In genomic region chr10:8356283-8356682, GRCh38 we compare ENCODE assay signal across 32 cellular contexts.
"Had no signal": no experiment of that assay in that cellular context is flagged by ENCODE, and none has a peak within 500 bp of the region (broad histone marks: within the 10 kb centered on the region; RNA-seq: fewer than 3 reads in every experiment).

No MANE protein-coding gene starts in this region.

- ATAC-seq: activated CD4-positive, CD25-positive, alpha-beta regulatory T cell treated with anti-CD3 and anti-CD28 coated beads, Interleukin-2, amount 50 U/mL, for 24 hours; activated CD8-positive, alpha-beta T cell treated with anti-CD3 and anti-CD28 coated beads for 36 hours; activated naive CD8-positive, alpha-beta T cell treated with anti-CD3 and anti-CD28 coated beads, Interleukin-2, amount 50 U/mL, for 24 hours; activated T-cell treated with anti-CD3 and anti-CD28 coated beads, Interleukin-2, amount 50 U/mL, for 4 hours; activated T-helper 17 cell treated with anti-CD3 and anti-CD28 coated beads, Interleukin-2, amount 50 U/mL, for 72 hours; effector memory CD8-positive, alpha-beta T cell; foreskin keratinocyte; gastrocnemius medialis; heart left ventricle had no signal

- H3K4me1 ChIP-seq: adrenal gland, breast epithelium, esophagus muscularis mucosa, foreskin keratinocyte, gastrocnemius medialis, heart left ventricle had no signal

- H3K4me3 ChIP-seq: adrenal gland, breast epithelium, esophagus muscularis mucosa, gastrocnemius medialis, heart left ventricle had no signal

- H3K9me3 ChIP-seq: adrenal gland, breast epithelium, esophagus muscularis mucosa, gastrocnemius medialis, heart left ventricle had no signal

- H3K4me1 Mint-ChIP-seq: activated B cell treated with CpG ODN at 0.5 μM for 24 hours; activated naive CD4-positive, alpha-beta T cell treated with anti-CD3 and anti-CD28 coated beads, Interleukin-2, amount 50 U/mL, for 24 hours; activated naive CD8-positive, alpha-beta T cell treated with anti-CD3 and anti-CD28 coated beads for 36 hours; brain had no signal

- H3K27me3 ChIP-seq: adrenal gland, breast epithelium, foreskin keratinocyte, gastrocnemius medialis had no signal

- DNase-seq: activated B cell treated with CpG ODN at 0.5 μM for 24 hours; activated CD4-positive, alpha-beta T cell treated with anti-CD3 and anti-CD28 coated beads for 48 hours; activated CD4-positive, alpha-beta T cell treated with anti-CD3 and anti-CD28 coated beads, Interleukin-2, amount 50 U/mL, for 1 hour; activated CD4-positive, alpha-beta T cell treated with anti-CD3 and anti-CD28 coated beads, Interleukin-2, amount 50 U/mL, for 48 hours; activated CD8-positive, alpha-beta memory T cell treated with anti-CD3 and anti-CD28 coated beads for 24 hours; activated CD8-positive, alpha-beta T cell treated with anti-CD3 and anti-CD28 coated beads for 36 hours; activated effector memory CD4-positive, alpha-beta T cell treated with anti-CD3 and anti-CD28 coated beads, Interleukin-2, amount 50 U/mL, for 16 hours; activated naive CD4-positive, alpha-beta T cell treated with anti-CD3 and anti-CD28 coated beads for 36 hours; activated naive CD8-positive, alpha-beta T cell treated with anti-CD3 and anti-CD28 coated beads for 36 hours; activated naive CD8-positive, alpha-beta T cell treated with anti-CD3 and anti-CD28 coated beads, Interleukin-2, amount 50 U/mL, for 24 hours; activated T-cell treated with anti-CD3 and anti-CD28 coated beads, Interleukin-2, amount 50 U/mL, for 4 hours; adrenal gland; amygdala; aorta; caudate nucleus; cortex of kidney; dermis blood vessel endothelial cell; effector CD4-positive, alpha-beta T cell; effector memory CD8-positive, alpha-beta T cell; erythroblast; foreskin keratinocyte; gastrocnemius medialis; glutamatergic neuron; heart left ventricle; T1000; WERI-Rb-1 had no signal

- H3K4me3 Mint-ChIP-seq: activated B cell treated with CpG ODN at 0.5 μM for 24 hours; activated CD8-positive, alpha-beta T cell treated with anti-CD3 and anti-CD28 coated beads for 36 hours; activated naive CD4-positive, alpha-beta T cell treated with anti-CD3 and anti-CD28 coated beads for 36 hours; activated naive CD4-positive, alpha-beta T cell treated with anti-CD3 and anti-CD28 coated beads, Interleukin-2, amount 50 U/mL, for 24 hours; activated naive CD8-positive, alpha-beta T cell treated with anti-CD3 and anti-CD28 coated beads for 36 hours; activated naive CD8-positive, alpha-beta T cell treated with anti-CD3 and anti-CD28 coated beads, Interleukin-2, amount 50 U/mL, for 24 hours; activated T-cell treated with anti-CD3 and anti-CD28 coated beads, Interleukin-2, amount 50 U/mL, for 4 hours; activated T-helper 17 cell treated with anti-CD3 and anti-CD28 coated beads, Interleukin-2, amount 50 U/mL, for 72 hours; brain; effector memory CD8-positive, alpha-beta T cell had no signal

- H3K27ac Mint-ChIP-seq: activated B cell treated with CpG ODN at 0.5 μM for 24 hours; activated CD8-positive, alpha-beta T cell treated with anti-CD3 and anti-CD28 coated beads for 36 hours; activated naive CD4-positive, alpha-beta T cell treated with anti-CD3 and anti-CD28 coated beads for 36 hours; activated naive CD4-positive, alpha-beta T cell treated with anti-CD3 and anti-CD28 coated beads, Interleukin-2, amount 50 U/mL, for 24 hours; activated naive CD8-positive, alpha-beta T cell treated with anti-CD3 and anti-CD28 coated beads for 36 hours; activated naive CD8-positive, alpha-beta T cell treated with anti-CD3 and anti-CD28 coated beads, Interleukin-2, amount 50 U/mL, for 24 hours; activated T-helper 17 cell treated with anti-CD3 and anti-CD28 coated beads, Interleukin-2, amount 50 U/mL, for 72 hours; brain had no signal

- H3K27me3 Mint-ChIP-seq: activated CD8-positive, alpha-beta T cell treated with anti-CD3 and anti-CD28 coated beads for 36 hours had no signal

- H3K36me3 ChIP-seq: adrenal gland, breast epithelium, esophagus muscularis mucosa, gastrocnemius medialis, heart left ventricle, WERI-Rb-1 had no signal

- H3K27ac ChIP-seq: adrenal gland, breast epithelium, esophagus muscularis mucosa, foreskin keratinocyte, gastrocnemius medialis, heart left ventricle, WERI-Rb-1 had no signal

- H3K36me3 Mint-ChIP-seq: activated naive CD4-positive, alpha-beta T cell treated with anti-CD3 and anti-CD28 coated beads, Interleukin-2, amount 50 U/mL, for 24 hours; activated naive CD8-positive, alpha-beta T cell treated with anti-CD3 and anti-CD28 coated beads for 36 hours; brain had no signal

- H3K9me3 Mint-ChIP-seq: activated B cell treated with CpG ODN at 0.5 μM for 24 hours; activated naive CD4-positive, alpha-beta T cell treated with anti-CD3 and anti-CD28 coated beads for 36 hours; activated naive CD4-positive, alpha-beta T cell treated with anti-CD3 and anti-CD28 coated beads, Interleukin-2, amount 50 U/mL, for 24 hours; activated naive CD8-positive, alpha-beta T cell treated with anti-CD3 and anti-CD28 coated beads for 36 hours; activated naive CD8-positive, alpha-beta T cell treated with anti-CD3 and anti-CD28 coated beads, Interleukin-2, amount 50 U/mL, for 24 hours; activated T-cell treated with anti-CD3 and anti-CD28 coated beads, Interleukin-2, amount 50 U/mL, for 4 hours; activated T-helper 17 cell treated with anti-CD3 and anti-CD28 coated beads, Interleukin-2, amount 50 U/mL, for 72 hours; effector memory CD8-positive, alpha-beta T cell had no signal
